Comparison of ENCODE assay signal across 2 cellular contexts in genomic region chr1:27634982-27635362, GRCh38.
TF ChIP-seq lines count a peak whose summit lies in the region.

TSS of gene FGR (minus strand) at chr1:27635185. CDS start at chr1:27623916, 11,269 bp downstream.

TF ChIP-seq in liver, 16 proteins besides CTCF, POLR2A, EP300 and RAD21 (continued from another document):
- TF ChIP-seq REST (IDR thresholded peaks at IDR 0.05) (no peak), HNF4A (conservative IDR thresholded peaks at IDR 0.05) (no peak)
- TF ChIP-seq, protein P1, sequence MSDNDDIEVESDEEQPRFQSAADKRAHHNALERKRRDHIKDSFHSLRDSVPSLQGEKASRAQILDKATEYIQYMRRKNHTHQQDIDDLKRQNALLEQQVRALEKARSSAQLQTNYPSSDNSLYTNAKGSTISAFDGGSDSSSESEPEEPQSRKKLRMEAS (IDR thresholded peaks at IDR 0.05) = no peak

TF ChIP-seq in HepG2, 621 proteins besides CTCF, POLR2A, EP300 and RAD21 (continued from another document):
- no peak for TF ChIP-seq MIXL1 (CRISPR knock-in tag; IDR thresholded peaks at IDR 0.05)
